In the genomic region with DNA sequence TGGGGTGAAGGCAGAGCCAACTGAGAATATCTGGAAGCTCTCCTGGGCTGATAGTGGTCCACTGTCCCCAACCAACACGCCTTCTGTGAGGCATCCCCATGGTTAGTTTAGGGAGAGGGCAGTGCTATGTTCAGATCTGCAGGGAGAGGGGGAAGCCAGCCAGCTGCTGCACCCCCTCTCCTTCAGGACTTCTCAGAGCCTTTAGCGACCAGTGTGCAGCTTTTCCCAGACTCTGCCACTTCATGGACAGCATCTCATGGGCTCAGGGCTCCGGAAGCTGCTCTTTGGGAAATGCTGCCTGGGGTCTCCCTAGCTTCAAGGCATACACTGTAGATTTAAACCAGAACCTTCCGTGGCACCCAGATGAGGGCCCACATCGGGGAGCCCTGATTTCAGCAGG, we compare ENCODE assay signal across 1 cellular context.
TF ChIP-seq lines count a peak whose summit lies in the region.

No MANE protein-coding gene starts in this region.

TF ChIP-seq in K562, 482 proteins besides CTCF, POLR2A, EP300 and RAD21:
- TF ChIP-seq ZNF174 (CRISPR knock-in tag; IDR thresholded peaks at IDR 0.05) (no peak), ZNF239 (CRISPR knock-in tag; IDR thresholded peaks at IDR 0.05) (peak; percentile 68), EHMT2 (IDR thresholded peaks at IDR 0.05) (no peak), HDAC1 (IDR thresholded peaks at IDR 0.05) (no peak), HDAC8 (tag; IDR thresholded peaks at IDR 0.05) (no peak)
